Comparison of ENCODE assay signal across 8 cellular contexts in genomic region chr9:86352440-86353106, GRCh38. TPM values are rescaled to one million over a fixed set of nuclear protein-coding genes. Genes with fewer than 3 reads are reported as not detected.
A peak's percentile ranks its signal among the peaks of the same experiment; 100 is the strongest.
DNase-seq lines count a peak whose midpoint lies in the region; ATAC-seq and TF ChIP-seq lines count a peak whose summit lies in the region.

No MANE protein-coding gene starts in this region.

- peak overlapping the region; percentile 93 for H3K4me3 Mint-ChIP-seq in activated CD4-positive, alpha-beta T cell treated with anti-CD3 and anti-CD28 coated beads for 36 hours
- peak overlapping the region; percentile 74 to 78 for H3K4me3 Mint-ChIP-seq in stimulated activated naive B cell treated with anti-CD40 and anti-IgM and Interleukin-4, amounts not matched to agents 10 μg/mL and 1 μg/mL and 100 μg/mL, for 72 hours

- DNase-seq in activated CD4-positive, alpha-beta T cell treated with anti-CD3 and anti-CD28 coated beads for 36 hours: peak; percentile 19
- DNase-seq in activated CD4-positive, alpha-beta T cell treated with anti-CD3 and anti-CD28 coated beads, Interleukin-2, amount 50 U/mL, for 48 hours: no peak
- DNase-seq in T follicular helper cell (ENCODE audit: low read depth) (peak; percentile 9), fibroblast of mammary gland (ENCODE audit: low read depth) (peak; percentile 49), left colon (no peak), AG08396 (ENCODE audit: low spot score) (no peak), NCI-H2196 (lab: John Stamatoyannopoulos, UW; ENCODE audit: unreplicated experiment) (no peak)
- DNase-seq in stimulated activated naive B cell treated with anti-CD40 and anti-IgM and Interleukin-4, amounts not matched to agents 10 μg/mL and 1 μg/mL and 100 μg/mL, for 72 hours: no peak

- POLR2A ChIA-PET in activated CD4-positive, alpha-beta T cell treated with anti-CD3 and anti-CD28 coated beads for 36 hours (lab: Charles Lee): interaction anchor here (0.9 kb wide), 1 partner anchor 70 kb away, joined by 4 read pairs; the partner anchor contains the start of gene ISCA1

- intact Hi-C loops in activated CD4-positive, alpha-beta T cell treated with anti-CD3 and anti-CD28 coated beads for 36 hours (cut with DNase I, micrococcal nuclease): loop anchor here (1.0 to 10.0 kb wide), 9 partner anchors 12 to 1952 kb away; partner anchors contain the start of genes AGTPBP1 (in 1 of the 2) and GAS1 (in 1 of the 2)
- intact Hi-C loops in left colon (cut with DNase I, micrococcal nuclease): no loop called here

- peaks cover 41% of the 10 kb centered on the region for H3K4me1 Mint-ChIP-seq in activated CD4-positive, alpha-beta T cell treated with anti-CD3 and anti-CD28 coated beads for 36 hours
- peaks cover 20 to 47% of the 10 kb centered on the region in 2 donors for H3K4me1 Mint-ChIP-seq in stimulated activated naive B cell treated with anti-CD40 and anti-IgM and Interleukin-4, amounts not matched to agents 10 μg/mL and 1 μg/mL and 100 μg/mL, for 72 hours

- no peak for TF ChIP-seq CTCF in fibroblast of mammary gland (conservative IDR thresholded peaks at IDR 0.05; ENCODE audit: control insufficient read depth, insufficient read depth, low read depth, low read length)

- H3K4me3 ChIP-seq in fibroblast of mammary gland (ENCODE audit: control insufficient read depth, low read depth, low read length): peak overlapping the region; percentile 98

- ATAC-seq in activated CD4-positive, alpha-beta T cell treated with anti-CD3 and anti-CD28 coated beads for 36 hours: peak; percentile 32
- ATAC-seq in stimulated activated naive B cell treated with anti-CD40 and anti-IgM and Interleukin-4, amounts not matched to agents 10 μg/mL and 1 μg/mL and 100 μg/mL, for 72 hours (replicated peaks): no peak
- ATAC-seq in left colon: no peak

- H3K27me3 Mint-ChIP-seq in activated CD4-positive, alpha-beta T cell treated with anti-CD3 and anti-CD28 coated beads for 36 hours: no peaks in the 10 kb centered on the region
- no peaks in the 10 kb centered on the region for H3K27me3 Mint-ChIP-seq in stimulated activated naive B cell treated with anti-CD40 and anti-IgM and Interleukin-4, amounts not matched to agents 10 μg/mL and 1 μg/mL and 100 μg/mL, for 72 hours

- peaks cover 39% of the 10 kb centered on the region for H3K36me3 Mint-ChIP-seq in activated CD4-positive, alpha-beta T cell treated with anti-CD3 and anti-CD28 coated beads for 36 hours (ENCODE audit: low read depth)
- H3K36me3 Mint-ChIP-seq in stimulated activated naive B cell treated with anti-CD40 and anti-IgM and Interleukin-4, amounts not matched to agents 10 μg/mL and 1 μg/mL and 100 μg/mL, for 72 hours: peaks cover 18 to 21% of the 10 kb centered on the region in 2 donors

- peak overlapping the region; percentile 99 for H3K27ac Mint-ChIP-seq in activated CD4-positive, alpha-beta T cell treated with anti-CD3 and anti-CD28 coated beads for 36 hours
- H3K27ac Mint-ChIP-seq in stimulated activated naive B cell treated with anti-CD40 and anti-IgM and Interleukin-4, amounts not matched to agents 10 μg/mL and 1 μg/mL and 100 μg/mL, for 72 hours: peak overlapping the region; percentile 31

- H3K9me3 Mint-ChIP-seq in activated CD4-positive, alpha-beta T cell treated with anti-CD3 and anti-CD28 coated beads for 36 hours (ENCODE audit: low read depth): no peaks in the 10 kb centered on the region
- peaks cover 0 to 2% of the 10 kb centered on the region in 2 donors for H3K9me3 Mint-ChIP-seq in stimulated activated naive B cell treated with anti-CD40 and anti-IgM and Interleukin-4, amounts not matched to agents 10 μg/mL and 1 μg/mL and 100 μg/mL, for 72 hours

- CTCF ChIA-PET in activated CD4-positive, alpha-beta T cell treated with anti-CD3 and anti-CD28 coated beads for 36 hours (lab: Charles Lee): interaction anchor here (1.0 to 1.4 kb wide), 2 partner anchors 12 to 43 kb away, joined by 4 to 15 read pairs; no protein-coding TSS in a partner anchor

RNA-seq across cellular contexts. Expression of gene TUT7, which starts 1.6 kb away (rescaled TPM):
- total RNA-seq in activated CD4-positive, alpha-beta T cell treated with anti-CD3 and anti-CD28 coated beads for 36 hours: 10 to 100 TPM; 31.5 to 39.2 TPM
- total RNA-seq in left colon: 10 to 100 TPM; 30.8 to 35.3 TPM

Comparison
In these comparisons a context has a peak if more than half of its experiments do, and no peak if none do; other contexts are left out.
1. DNase-seq: peak in activated CD4-positive, alpha-beta T cell treated with anti-CD3 and anti-CD28 coated beads for 36 hours (single experiment), T follicular helper cell (single experiment) and fibroblast of mammary gland (single experiment); none in activated CD4-positive, alpha-beta T cell treated with anti-CD3 and anti-CD28 coated beads, Interleukin-2, amount 50 U/mL, for 48 hours (0 of 2), stimulated activated naive B cell treated with anti-CD40 and anti-IgM and Interleukin-4, amounts not matched to agents 10 μg/mL and 1 μg/mL and 100 μg/mL, for 72 hours (single experiment), left colon (0 of 2), AG08396 (single experiment) and NCI-H2196 (single experiment).
2. intact Hi-C loops: an anchor here in activated CD4-positive, alpha-beta T cell treated with anti-CD3 and anti-CD28 coated beads for 36 hours (1.0 to 10.0 kb wide); none called in left colon.